In the genomic region with DNA sequence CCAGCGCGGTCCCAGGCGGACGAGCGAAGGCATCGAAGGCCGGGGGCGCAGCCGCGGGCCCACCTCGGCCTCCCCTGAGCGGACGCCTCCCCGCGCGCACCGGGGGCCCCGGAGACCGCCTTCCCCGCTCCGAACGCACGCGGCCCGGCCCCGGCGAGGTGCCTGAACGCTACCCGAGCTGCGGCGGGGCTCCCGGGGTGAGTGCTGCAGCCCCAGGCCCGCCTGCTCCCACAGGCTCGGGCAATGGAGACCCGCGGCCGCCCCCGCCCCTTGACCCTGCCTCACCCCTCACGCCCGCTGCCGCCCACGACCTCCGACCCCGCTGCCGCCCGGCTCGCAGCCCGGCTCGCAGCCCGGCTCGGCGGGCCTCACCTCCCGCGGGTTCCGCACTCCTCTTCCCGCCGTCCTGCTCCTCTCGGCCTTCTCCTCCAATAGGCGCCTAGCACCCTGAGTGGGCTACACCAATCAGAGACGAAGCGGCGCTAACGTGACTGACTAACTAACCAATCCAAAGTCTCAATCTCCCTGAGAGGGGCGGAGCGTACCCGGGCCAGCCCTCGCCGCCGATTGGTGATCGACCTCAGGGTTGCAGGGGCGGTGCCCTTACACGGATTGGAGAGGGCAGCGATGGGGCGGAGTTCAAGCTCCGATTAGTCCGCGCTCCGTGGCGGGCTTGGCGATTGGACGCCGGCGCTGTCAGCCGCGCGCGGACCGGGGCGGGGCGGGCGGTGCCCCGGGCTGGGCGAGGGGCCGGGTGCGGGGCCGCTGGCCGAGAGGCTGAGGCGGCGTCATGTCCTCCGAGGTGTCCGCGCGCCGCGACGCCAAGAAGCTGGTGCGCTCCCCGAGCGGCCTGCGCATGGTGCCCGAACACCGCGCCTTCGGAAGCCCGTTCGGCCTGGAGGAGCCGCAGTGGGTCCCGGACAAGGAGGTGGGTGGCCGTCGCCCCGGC, we compare ENCODE assay signal across 1 cellular context.
TF ChIP-seq lines count a peak whose summit lies in the region.

A gene (minus strand): TSS at position 400 of the 949 bp plus-strand sequence. CDS start 4,364 bp downstream, outside the sequence.
A gene (plus strand): TSS at position 759 of the 949 bp plus-strand sequence. CDS start 32 bp downstream, at position 791.

TF ChIP-seq in A549, 52 proteins besides CTCF, POLR2A, EP300 and RAD21 (continued from another document):
- TF ChIP-seq, protein P1, sequence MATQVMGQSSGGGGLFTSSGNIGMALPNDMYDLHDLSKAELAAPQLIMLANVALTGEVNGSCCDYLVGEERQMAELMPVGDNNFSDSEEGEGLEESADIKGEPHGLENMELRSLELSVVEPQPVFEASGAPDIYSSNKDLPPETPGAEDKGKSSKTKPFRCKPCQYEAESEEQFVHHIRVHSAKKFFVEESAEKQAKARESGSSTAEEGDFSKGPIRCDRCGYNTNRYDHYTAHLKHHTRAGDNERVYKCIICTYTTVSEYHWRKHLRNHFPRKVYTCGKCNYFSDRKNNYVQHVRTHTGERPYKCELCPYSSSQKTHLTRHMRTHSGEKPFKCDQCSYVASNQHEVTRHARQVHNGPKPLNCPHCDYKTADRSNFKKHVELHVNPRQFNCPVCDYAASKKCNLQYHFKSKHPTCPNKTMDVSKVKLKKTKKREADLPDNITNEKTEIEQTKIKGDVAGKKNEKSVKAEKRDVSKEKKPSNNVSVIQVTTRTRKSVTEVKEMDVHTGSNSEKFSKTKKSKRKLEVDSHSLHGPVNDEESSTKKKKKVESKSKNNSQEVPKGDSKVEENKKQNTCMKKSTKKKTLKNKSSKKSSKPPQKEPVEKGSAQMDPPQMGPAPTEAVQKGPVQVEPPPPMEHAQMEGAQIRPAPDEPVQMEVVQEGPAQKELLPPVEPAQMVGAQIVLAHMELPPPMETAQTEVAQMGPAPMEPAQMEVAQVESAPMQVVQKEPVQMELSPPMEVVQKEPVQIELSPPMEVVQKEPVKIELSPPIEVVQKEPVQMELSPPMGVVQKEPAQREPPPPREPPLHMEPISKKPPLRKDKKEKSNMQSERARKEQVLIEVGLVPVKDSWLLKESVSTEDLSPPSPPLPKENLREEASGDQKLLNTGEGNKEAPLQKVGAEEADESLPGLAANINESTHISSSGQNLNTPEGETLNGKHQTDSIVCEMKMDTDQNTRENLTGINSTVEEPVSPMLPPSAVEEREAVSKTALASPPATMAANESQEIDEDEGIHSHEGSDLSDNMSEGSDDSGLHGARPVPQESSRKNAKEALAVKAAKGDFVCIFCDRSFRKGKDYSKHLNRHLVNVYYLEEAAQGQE (IDR thresholded peaks at IDR 0.05), result no peak
- TF ChIP-seq, protein P2, sequence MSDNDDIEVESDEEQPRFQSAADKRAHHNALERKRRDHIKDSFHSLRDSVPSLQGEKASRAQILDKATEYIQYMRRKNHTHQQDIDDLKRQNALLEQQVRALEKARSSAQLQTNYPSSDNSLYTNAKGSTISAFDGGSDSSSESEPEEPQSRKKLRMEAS (IDR thresholded peaks at IDR 0.05), result peak; percentile 57
- TF ChIP-seq RFX5 (IDR thresholded peaks at IDR 0.05), result peak; percentile 55
- no peak for TF ChIP-seq TFCP2L1 (CRISPR knock-in tag; IDR thresholded peaks at IDR 0.05)
- TF ChIP-seq, protein P3, sequence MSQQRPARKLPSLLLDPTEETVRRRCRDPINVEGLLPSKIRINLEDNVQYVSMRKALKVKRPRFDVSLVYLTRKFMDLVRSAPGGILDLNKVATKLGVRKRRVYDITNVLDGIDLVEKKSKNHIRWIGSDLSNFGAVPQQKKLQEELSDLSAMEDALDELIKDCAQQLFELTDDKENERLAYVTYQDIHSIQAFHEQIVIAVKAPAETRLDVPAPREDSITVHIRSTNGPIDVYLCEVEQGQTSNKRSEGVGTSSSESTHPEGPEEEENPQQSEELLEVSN (IDR thresholded peaks at IDR 0.05; ENCODE audit: borderline replicate concordance, low read depth), result peak; percentile 97
